In the genomic region with DNA sequence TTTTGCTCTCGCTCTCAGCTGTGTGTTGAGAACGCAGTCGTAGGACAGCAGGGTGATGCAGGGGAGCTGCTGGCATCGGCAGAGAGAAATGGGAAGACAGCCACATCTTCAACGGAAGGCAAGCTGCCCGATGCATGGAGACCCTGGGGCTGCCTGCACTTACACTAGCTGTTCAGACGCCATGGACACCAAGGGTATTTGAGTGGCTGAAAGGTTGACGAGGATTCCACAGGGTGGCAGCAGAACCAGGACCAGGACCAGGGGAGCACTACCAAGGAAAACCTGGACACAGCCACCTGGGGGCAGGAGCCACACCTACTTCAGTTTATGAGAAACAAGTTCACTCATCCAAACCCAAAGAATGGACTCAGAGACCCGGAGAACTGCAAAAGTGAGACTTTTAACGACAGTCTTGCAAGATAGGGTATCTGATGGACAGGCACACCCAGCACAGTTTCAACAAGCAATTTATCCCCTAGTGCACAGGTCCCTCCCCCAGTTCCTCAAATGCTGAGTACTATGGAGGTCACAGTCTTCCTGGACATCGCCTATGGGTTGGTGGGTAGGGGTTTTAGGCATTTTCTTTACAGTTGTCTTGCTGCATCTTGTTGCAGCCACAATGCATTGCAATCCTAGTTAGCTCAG, we compare ENCODE assay signal across 12 cellular contexts. TPM values are rescaled to one million over a fixed set of nuclear protein-coding genes. Genes with fewer than 3 reads are reported as not detected.
A peak's percentile ranks its signal among the peaks of the same experiment; 100 is the strongest.
DNase-seq lines count a peak whose midpoint lies in the region; ATAC-seq, FAIRE-seq and TF ChIP-seq lines count a peak whose summit lies in the region.
"Had no signal": no experiment of that assay in that cellular context is flagged by ENCODE, and none has a peak within 500 bp of the region (broad histone marks: within the 10 kb centered on the region; RNA-seq: fewer than 3 reads in every experiment).

No MANE protein-coding gene starts in this region.

- no peaks in the 10 kb centered on the region for H3K9me3 ChIP-seq in keratinocyte (ENCODE audit: control insufficient read depth, low read depth, low read length)
- H3K9me3 ChIP-seq in ovary = no peaks in the 10 kb centered on the region

- intact Hi-C loops in ovary (cut with DNase I) = no loop called here

- no peaks in the 10 kb centered on the region for H3K79me2 ChIP-seq in keratinocyte (ENCODE audit: control insufficient read depth, insufficient read depth, low read length)

- H3K27ac ChIP-seq in keratinocyte (ENCODE audit: control insufficient read depth, insufficient read depth, low read length) = no peak overlapping the region
- no peak overlapping the region for H3K27ac ChIP-seq in ovary

- no peak for ATAC-seq in GM18909 (IDR thresholded peaks at IDR 0.05; ENCODE audit: poor library complexity, unreplicated experiment)

- no peak for TF ChIP-seq POLR2A in ovary (IDR thresholded peaks at IDR 0.05)

- TF ChIP-seq RAD21 in Ishikawa (IDR thresholded peaks at IDR 0.05; ENCODE audit: low read depth) = peak; percentile 30

- H2AFZ ChIP-seq in keratinocyte (ENCODE audit: control insufficient read depth, low read length) = no peak overlapping the region

- peaks cover 8% of the 10 kb centered on the region for H3K27me3 ChIP-seq in keratinocyte (ENCODE audit: control insufficient read depth, extremely low read depth, insufficient read depth, low read length)
- no peaks in the 10 kb centered on the region for H3K27me3 ChIP-seq in ovary

- H3K36me3 ChIP-seq in keratinocyte (ENCODE audit: control insufficient read depth in 2 of 2, extremely low read depth in 1 of 2, insufficient read depth in 2 of 2, low read length in 2 of 2) (no peaks in the 10 kb centered on the region), ovary (no peaks in the 10 kb centered on the region)

- in situ Hi-C loops in SK-MEL-5 (cut with HindIII; ENCODE audit: low pct_unique_long_range_greater_than_20kb, low sequenced_read_pairs) = no loop called here

- no peak overlapping the region for H3K4me3 ChIP-seq in keratinocyte (ENCODE audit: control insufficient read depth in 2 of 3, extremely low read depth in 1 of 3, insufficient read depth in 2 of 3, low read depth in 1 of 3, low read length in 3 of 3)
- H3K4me3 ChIP-seq in ovary = no peak overlapping the region

- WGBS in ovary, 3 donors = 42 to 72% (median 64%) methylated on average over 11 of the region's 11 CpGs

- no peak overlapping the region for H3K4me2 ChIP-seq in keratinocyte (ENCODE audit: control insufficient read depth, extremely low read depth, insufficient read depth, low read depth, low read length)

- H4K20me1 ChIP-seq in keratinocyte (ENCODE audit: control insufficient read depth, extremely low read depth, insufficient read depth, low read length) = no peaks in the 10 kb centered on the region

- dilution Hi-C loops in keratinocyte (cut with MboI; ENCODE audit: extremely low pct_ligation_motif_present, low sequenced_read_pairs) = no loop called here

- H3K9ac ChIP-seq in keratinocyte (ENCODE audit: control insufficient read depth, extremely low read depth, insufficient read depth, low read length) = no peak overlapping the region

- FAIRE-seq in keratinocyte (lab: Jason Lieb, UNC) = peak; percentile 13

- DNase-seq in DMS153 treated with DMSO at 0.1 percent for 48 hours (lab: John Stamatoyannopoulos, UW; ENCODE audit: unreplicated experiment) = peak; percentile 10
- peak; percentile 50 for DNase-seq in SK-MEL-5 (ENCODE audit: low read depth, low spot score)
- no peak for DNase-seq in keratinocyte (ENCODE audit: low read depth, low spot score)
- no peak for DNase-seq in GDM1 (lab: John Stamatoyannopoulos, UW)
- no peak for DNase-seq in hepatic stellate cell (ENCODE audit: low spot score)
- DNase-seq in ovary = no peak
- DNase-seq: islet precursor cell; stimulated activated CD4-positive, alpha-beta T cell treated with anti-CD3 and anti-CD28 coated beads, Interleukin-1b, Interleukin-23, amount 100 ng/mL, for 48 hours; T1000 had no signal

- TF ChIP-seq EP300 in Ishikawa (IDR thresholded peaks at IDR 0.05; ENCODE audit: borderline replicate concordance) (no peak), ovary (IDR thresholded peaks at IDR 0.05) (no peak)

- no peaks in the 10 kb centered on the region for H3K9me1 ChIP-seq in keratinocyte (ENCODE audit: control insufficient read depth, extremely low read depth, insufficient read depth, low read length)

- TF ChIP-seq CTCF in keratinocyte (optimal IDR thresholded peaks at IDR 0.05 in 1 of 3, IDR thresholded peaks at IDR 0.05 in 1 of 3, conservative IDR thresholded peaks at IDR 0.05 in 1 of 3; ENCODE audit: extremely low read depth in 1 of 3, insufficient read depth in 2 of 3, low read length in 3 of 3) = peak in 2 of 3 experiments; percentile 28 to 39
- TF ChIP-seq CTCF in ovary (IDR thresholded peaks at IDR 0.05) = no peak

- H3K4me1 ChIP-seq in keratinocyte (ENCODE audit: control insufficient read depth, extremely low read depth, insufficient read depth, low read length) (peaks cover 4% of the 10 kb centered on the region), ovary (ENCODE audit: insufficient read depth) (no peaks in the 10 kb centered on the region)

TF ChIP-seq in Ishikawa, 13 proteins besides CTCF, POLR2A, EP300 and RAD21 (continues in another document):
- TF ChIP-seq, protein P1, sequence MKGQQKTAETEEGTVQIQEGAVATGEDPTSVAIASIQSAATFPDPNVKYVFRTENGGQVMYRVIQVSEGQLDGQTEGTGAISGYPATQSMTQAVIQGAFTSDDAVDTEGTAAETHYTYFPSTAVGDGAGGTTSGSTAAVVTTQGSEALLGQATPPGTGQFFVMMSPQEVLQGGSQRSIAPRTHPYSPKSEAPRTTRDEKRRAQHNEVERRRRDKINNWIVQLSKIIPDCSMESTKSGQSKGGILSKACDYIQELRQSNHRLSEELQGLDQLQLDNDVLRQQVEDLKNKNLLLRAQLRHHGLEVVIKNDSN (IDR thresholded peaks at IDR 0.05) = no peak
- no peak for TF ChIP-seq EGR1 (IDR thresholded peaks at IDR 0.05)
- no peak for TF ChIP-seq YY1 (IDR thresholded peaks at IDR 0.05; ENCODE audit: low read depth)
- TF ChIP-seq, protein P2, sequence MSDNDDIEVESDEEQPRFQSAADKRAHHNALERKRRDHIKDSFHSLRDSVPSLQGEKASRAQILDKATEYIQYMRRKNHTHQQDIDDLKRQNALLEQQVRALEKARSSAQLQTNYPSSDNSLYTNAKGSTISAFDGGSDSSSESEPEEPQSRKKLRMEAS (IDR thresholded peaks at IDR 0.05) = no peak
- TF ChIP-seq TCF12 (IDR thresholded peaks at IDR 0.05; ENCODE audit: low read depth) = no peak
- no peak for TF ChIP-seq ZBTB7A (IDR thresholded peaks at IDR 0.05; ENCODE audit: low read depth)
- no peak for TF ChIP-seq TAF1 (IDR thresholded peaks at IDR 0.05; ENCODE audit: low read depth)
- no peak for TF ChIP-seq NFIC (IDR thresholded peaks at IDR 0.05)
- no peak for TF ChIP-seq TEAD4 (IDR thresholded peaks at IDR 0.05)
- no peak for TF ChIP-seq FOXM1 (IDR thresholded peaks at IDR 0.05; ENCODE audit: borderline replicate concordance, low read depth)

RNA-seq across cellular contexts. Expression of gene ENTPD6, which starts 56.3 kb away (rescaled TPM):
- 236 and 241 TPM in 2 replicates for total RNA-seq in SK-MEL-5 (2014; rRNA removed; shearing (Covaris generic))
- 385 and 433 TPM in 2 replicates for polyA plus RNA-seq in SK-MEL-5 (2015; cell fraction: cytosol; rRNA removed)
- 1,025 and 1,164 TPM in 2 replicates for polyA plus RNA-seq in SK-MEL-5 (2015; cell fraction: nucleus; rRNA removed)
- polyA plus RNA-seq in keratinocyte (57.8 to 62.0 TPM (median 58.0 TPM) in 3 replicates), ovary (10 to 100 TPM; 38.7 to 47.1 TPM)
- 21.1 TPM for polyA plus RNA-seq in keratinocyte (2011; ENCODE audit: low read depth)
- polyA plus RNA-seq in keratinocyte (2011; cell fraction: cytosol; rRNA removed) = 34.1 and 47.9 TPM in 2 replicates
- 110 and 122 TPM in 2 replicates for polyA plus RNA-seq in keratinocyte (2011; cell fraction: nucleus; rRNA removed)
- polyA plus RNA-seq in keratinocyte (2012; ENCODE audit: low replicate concordance) = 45.3 and 56.1 TPM in 2 replicates
- polyA minus RNA-seq in keratinocyte = 55.2 to 77.9 TPM (median 63.6 TPM) in 3 replicates
- polyA minus RNA-seq in keratinocyte (2011; cell fraction: cytosol; rRNA and poly(A)+ RNA removed) = 44.1 TPM
- polyA minus RNA-seq in keratinocyte (2011; cell fraction: nucleus; rRNA and poly(A)+ RNA removed) = 48.5 and 57.2 TPM in 2 replicates
- 10 to 100 TPM; 34.9 to 73.8 (median 66.5) TPM for total RNA-seq in ovary

RNA-seq across cellular contexts. Expression of gene VSX1, which starts 57.2 kb away (rescaled TPM):
- total RNA-seq in SK-MEL-5 (2014; rRNA removed; shearing (Covaris generic)) = not detected in 2 replicates
- not detected in 2 replicates for polyA plus RNA-seq in SK-MEL-5 (2015; cell fraction: cytosol; rRNA removed)
- not detected in 2 replicates for polyA plus RNA-seq in SK-MEL-5 (2015; cell fraction: nucleus; rRNA removed)
- polyA plus RNA-seq in keratinocyte (not detected in 3 replicates), ovary (under 1 TPM; 0.11 to 0.75 TPM)
- polyA plus RNA-seq in keratinocyte (2011; ENCODE audit: low read depth) = not detected
- polyA plus RNA-seq in keratinocyte (2011; cell fraction: cytosol; rRNA removed) = not detected in 2 replicates
- polyA plus RNA-seq in keratinocyte (2011; cell fraction: nucleus; rRNA removed) = not detected in 2 replicates
- polyA plus RNA-seq in keratinocyte (2012; ENCODE audit: low replicate concordance) = not detected in 2 replicates
- not detected in 3 replicates for polyA minus RNA-seq in keratinocyte
- not detected for polyA minus RNA-seq in keratinocyte (2011; cell fraction: cytosol; rRNA and poly(A)+ RNA removed)
- not detected in 2 replicates for polyA minus RNA-seq in keratinocyte (2011; cell fraction: nucleus; rRNA and poly(A)+ RNA removed)
- 1 to 10 TPM in 2 of 7 donors, under 1 TPM in 3, not detected in 2; 0.13 to 1.4 (median 0.96) TPM for total RNA-seq in ovary
- total RNA-seq: fibroblast of lung had no signal
- polyA plus RNA-seq: fibroblast of lung had no signal

Comparison
In these comparisons a context has a peak if more than half of its experiments do, and no peak if none do; other contexts are left out.
1. DNase-seq: peak in DMS153 treated with DMSO at 0.1 percent for 48 hours (single experiment) and SK-MEL-5 (single experiment); none in keratinocyte (single experiment), GDM1 (single experiment), hepatic stellate cell (single experiment) and ovary (0 of 5).
2. CTCF ChIP-seq: peak in keratinocyte (2 of 3); none in ovary (0 of 3).